Comparison of ENCODE assay signal across 25 cellular contexts in the genomic region with DNA sequence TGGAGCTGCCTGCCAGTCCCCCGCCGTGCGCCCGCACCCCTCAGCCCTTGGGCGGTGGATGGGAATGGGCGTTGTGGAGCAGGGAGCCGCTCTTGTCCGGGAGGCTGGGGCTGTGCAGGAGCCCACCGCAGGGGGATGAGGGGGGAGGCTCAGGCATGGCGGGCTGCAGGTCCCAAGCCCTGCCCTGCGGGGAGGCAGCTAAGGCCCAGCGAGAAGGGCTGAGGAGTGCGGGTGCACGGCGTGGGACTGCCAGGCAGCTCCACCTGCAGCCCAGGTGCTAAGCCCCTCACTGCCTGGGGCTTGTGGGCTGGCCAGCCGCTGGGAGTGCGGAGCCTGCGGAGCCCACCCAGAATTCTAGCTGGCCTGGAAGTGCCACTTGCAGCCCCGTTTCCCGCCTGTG.
DNase-seq lines count a peak whose midpoint lies in the region; ATAC-seq and TF ChIP-seq lines count a peak whose summit lies in the region.
"Had no signal": no experiment of that assay in that cellular context is flagged by ENCODE, and none has a peak within 500 bp of the region (broad histone marks: within the 10 kb centered on the region; RNA-seq: fewer than 3 reads in every experiment).

No MANE protein-coding gene starts in this region.

- TF ChIP-seq CTCF in upper lobe of right lung (IDR thresholded peaks at IDR 0.05) = no peak

- H3K4me2 ChIP-seq in mesenchymal stem cell (ENCODE audit: low read length, poor library complexity, severe bottlenecking) = no peak overlapping the region
- H3K4me2 ChIP-seq: BLaER1 had no signal

- intact Hi-C loops in upper lobe of right lung (cut with DNase I) = no loop called here

- no peak overlapping the region for H3K14ac ChIP-seq in mesenchymal stem cell (ENCODE audit: low read length in 2 of 2)

- H3K79me1 ChIP-seq in mesenchymal stem cell (replicated peaks; ENCODE audit: low read length, poor library complexity, severe bottlenecking) = no peaks in the 10 kb centered on the region

- no peak overlapping the region for H3K18ac ChIP-seq in mesenchymal stem cell (ENCODE audit: low read depth in 1 of 2, low read length in 2 of 2)

- DNase-seq in activated gamma-delta T cell (lab: John Stamatoyannopoulos, UW) (peak; percentile 11), activated gamma-delta T cell treated with Interleukin-2 at 50 U/mL for 16 hours (no peak), mesenchymal stem cell (no peak), upper lobe of right lung (no peak), germinal center (ENCODE audit: low spot score) (no peak)
- DNase-seq in stimulated activated naive CD8-positive, alpha-beta T cell treated with anti-CD3 and anti-CD28 coated beads, Interleukin-15, amount 100 ng/mL, for 72 hours = no peak
- DNase-seq in stimulated activated naive CD8-positive, alpha-beta T cell treated with anti-CD3 and anti-CD28 coated beads, Interleukin-15, Interleukin-2, amounts not matched to agents 100 U/mL and 50 U/mL, for 24 hours = no peak
- DNase-seq in activated naive CD4-positive, alpha-beta T cell treated with anti-CD3 and anti-CD28 coated beads, Interleukin-2, amount 50 U/mL, for 16 hours = no peak
- DNase-seq: 8988T; ACHN; BE2C; C1 segment of cervical spinal cord; CD4-positive, alpha-beta memory T cell; CD4-positive, CD25-positive, alpha-beta regulatory T cell; COR-L47; DMS 273 treated with DMSO at 0.1 percent for 48 hours; DMS153; DMS79; DND-41; EL; GDM1 had no signal

- no peak overlapping the region for H3K4me3 Mint-ChIP-seq in stimulated activated naive CD8-positive, alpha-beta T cell treated with anti-CD3 and anti-CD28 coated beads, Interleukin-15, amount 100 ng/mL, for 72 hours
- H3K4me3 Mint-ChIP-seq: CD14-positive monocyte; CD4-positive, alpha-beta memory T cell; CD4-positive, CD25-positive, alpha-beta regulatory T cell; CD8-positive, alpha-beta memory T cell had no signal

- H4K91ac ChIP-seq in mesenchymal stem cell (ENCODE audit: low read length) = peak overlapping the region; percentile 75

- H3K4me1 Mint-ChIP-seq in stimulated activated naive CD8-positive, alpha-beta T cell treated with anti-CD3 and anti-CD28 coated beads, Interleukin-15, amount 100 ng/mL, for 72 hours = no peaks in the 10 kb centered on the region
- H3K4me1 Mint-ChIP-seq: CD14-positive monocyte; CD4-positive, alpha-beta memory T cell; CD4-positive, CD25-positive, alpha-beta regulatory T cell; CD8-positive, alpha-beta memory T cell had no signal

- no peak overlapping the region for H2BK120ac ChIP-seq in mesenchymal stem cell (ENCODE audit: low read depth, low read length)

- no peak overlapping the region for H2BK15ac ChIP-seq in mesenchymal stem cell (ENCODE audit: low read depth, poor library complexity, severe bottlenecking)

- no peak overlapping the region for H3K4ac ChIP-seq in mesenchymal stem cell (ENCODE audit: low read depth in 1 of 2, low read length in 2 of 2)

- H3K4me3 ChIP-seq in mesenchymal stem cell (ENCODE audit: insufficient read depth in 1 of 2, low read depth in 1 of 2, low read length in 2 of 2) (no peak overlapping the region), upper lobe of right lung (no peak overlapping the region)
- H3K4me3 ChIP-seq: BLaER1, GM12878 had no signal

- no peak overlapping the region for H4K8ac ChIP-seq in mesenchymal stem cell (ENCODE audit: low read length)

- 99% methylated on average over 20 of the region's 20 CpGs for WGBS in mesenchymal stem cell

- H3K4me1 ChIP-seq in mesenchymal stem cell (ENCODE audit: control insufficient read depth, insufficient read depth, low read depth, low read length) (peaks cover 4% of the 10 kb centered on the region), upper lobe of right lung (no peaks in the 10 kb centered on the region)
- H3K4me1 ChIP-seq: BE2C, BLaER1 had no signal

- H3K27me3 ChIP-seq in mesenchymal stem cell (ENCODE audit: control insufficient read depth in 1 of 2, insufficient read depth in 1 of 2, low read length in 2 of 2) (no peaks in the 10 kb centered on the region), upper lobe of right lung (no peaks in the 10 kb centered on the region)
- H3K27me3 ChIP-seq: BE2C, BLaER1 had no signal

- no peaks in the 10 kb centered on the region for H3K27me3 Mint-ChIP-seq in stimulated activated naive CD8-positive, alpha-beta T cell treated with anti-CD3 and anti-CD28 coated beads, Interleukin-15, amount 100 ng/mL, for 72 hours
- H3K27me3 Mint-ChIP-seq: CD4-positive, alpha-beta memory T cell; CD4-positive, CD25-positive, alpha-beta regulatory T cell; CD8-positive, alpha-beta memory T cell had no signal

- H3K9ac ChIP-seq in mesenchymal stem cell (ENCODE audit: low read length) = no peak overlapping the region
- H3K9ac ChIP-seq: BLaER1 had no signal

- H3K36me3 ChIP-seq in mesenchymal stem cell (ENCODE audit: control insufficient read depth in 1 of 2, insufficient read depth in 2 of 2, low read depth in 1 of 2, low read length in 2 of 2) = no peaks in the 10 kb centered on the region
- H3K36me3 ChIP-seq in upper lobe of right lung = no peaks in the 10 kb centered on the region
- H3K36me3 ChIP-seq: BE2C, BLaER1 had no signal

- H2BK5ac ChIP-seq in mesenchymal stem cell (ENCODE audit: low read depth, low read length, poor library complexity, severe bottlenecking) = no peak overlapping the region

- peaks cover 0 to 7% of the 10 kb centered on the region in 2 donors for H3K9me3 Mint-ChIP-seq in stimulated activated naive CD8-positive, alpha-beta T cell treated with anti-CD3 and anti-CD28 coated beads, Interleukin-15, amount 100 ng/mL, for 72 hours

- H3K27ac ChIP-seq in mesenchymal stem cell (ENCODE audit: low read length, poor library complexity, severe bottlenecking) (no peak overlapping the region), upper lobe of right lung (no peak overlapping the region)
- H3K27ac ChIP-seq: BLaER1 had no signal

- H3K23ac ChIP-seq in mesenchymal stem cell (ENCODE audit: low read length in 2 of 2) = no peak overlapping the region

- no peak overlapping the region for H3K27ac Mint-ChIP-seq in stimulated activated naive CD8-positive, alpha-beta T cell treated with anti-CD3 and anti-CD28 coated beads, Interleukin-15, amount 100 ng/mL, for 72 hours
- H3K27ac Mint-ChIP-seq: CD14-positive monocyte; CD4-positive, alpha-beta memory T cell; CD4-positive, CD25-positive, alpha-beta regulatory T cell; CD8-positive, alpha-beta memory T cell had no signal

- H2AK5ac ChIP-seq in mesenchymal stem cell (ENCODE audit: low read length, severe bottlenecking) = no peak overlapping the region

- H3K9me3 ChIP-seq in mesenchymal stem cell (ENCODE audit: control insufficient read depth, low read length) (no peaks in the 10 kb centered on the region), upper lobe of right lung (no peaks in the 10 kb centered on the region)
- H3K9me3 ChIP-seq: BE2C, BLaER1 had no signal

- peak; percentile 31 for ATAC-seq in stimulated activated naive CD8-positive, alpha-beta T cell treated with anti-CD3 and anti-CD28 coated beads, Interleukin-15, amount 100 ng/mL, for 72 hours
- ATAC-seq in stimulated activated naive CD8-positive, alpha-beta T cell treated with anti-CD3 and anti-CD28 coated beads, Interleukin-15, Interleukin-2, amounts not matched to agents 100 U/mL and 50 U/mL, for 24 hours = no peak
- ATAC-seq in upper lobe of right lung = peak; percentile 32
- ATAC-seq: GM12878 had no signal

- H2BK12ac ChIP-seq in mesenchymal stem cell (ENCODE audit: low read length in 2 of 2) = no peak overlapping the region

- no peak overlapping the region for H2AFZ ChIP-seq in mesenchymal stem cell (ENCODE audit: low read depth, low read length)
